1 cellular context compared by ENCODE assay signal in the genomic region with DNA sequence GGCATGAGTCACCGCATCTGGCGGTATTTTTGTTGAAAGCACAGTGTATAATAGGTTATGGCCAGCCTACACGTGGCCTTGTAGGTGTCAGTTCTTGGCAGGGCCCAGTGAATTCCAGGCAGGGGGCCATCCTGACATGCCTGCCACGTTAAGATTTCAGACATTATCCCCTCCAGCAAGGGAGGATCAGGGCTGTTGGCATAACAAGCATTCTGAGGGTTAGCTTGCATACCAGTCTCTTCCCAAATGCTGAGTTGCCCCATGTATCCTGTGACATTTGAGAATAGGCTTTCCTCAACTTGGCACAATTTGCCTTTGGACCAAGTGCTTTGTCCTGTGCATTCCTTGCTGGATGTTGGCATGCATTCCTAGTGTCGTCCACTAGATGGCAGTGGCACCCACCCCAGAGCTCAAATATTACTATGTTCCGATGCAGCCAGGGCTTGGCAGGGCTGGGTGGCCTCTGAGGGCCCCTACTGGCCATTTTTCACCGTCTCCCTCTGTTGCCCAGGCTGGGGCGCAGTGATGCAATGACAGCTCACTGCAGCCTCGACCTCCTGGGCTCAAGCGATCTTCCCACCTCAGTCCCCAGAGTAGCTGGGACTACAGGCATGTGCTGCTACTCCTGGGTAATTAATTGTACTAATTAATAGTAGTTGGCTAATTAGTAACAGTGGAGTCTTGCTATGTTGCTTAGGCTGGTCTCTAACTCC.
TF ChIP-seq lines count a peak whose summit lies in the region.

No MANE protein-coding gene starts in this region.

TF ChIP-seq in IMR-90, 13 proteins besides CTCF, POLR2A, EP300 and RAD21:
- no peak for TF ChIP-seq MXI1 (IDR thresholded peaks at IDR 0.05; ENCODE audit: borderline replicate concordance, low read depth, low read length)
- peak; percentile 91 for TF ChIP-seq CEBPB (IDR thresholded peaks at IDR 0.05; ENCODE audit: low read depth, low read length)
- TF ChIP-seq BHLHE40 (IDR thresholded peaks at IDR 0.05; ENCODE audit: low read depth, low read length), result no peak
- TF ChIP-seq RCOR1 (IDR thresholded peaks at IDR 0.05; ENCODE audit: insufficient replicate concordance, low read length), result no peak
- peak; percentile 69 for TF ChIP-seq SMC3 (IDR thresholded peaks at IDR 0.05; ENCODE audit: low read depth, low read length)
- 0 out of 2 replicates have a peak, but pooled peaks have one; percentile 15 for TF ChIP-seq MAZ (IDR thresholded peaks at IDR 0.05; ENCODE audit: borderline replicate concordance, low read depth, low read length)
